8 cellular contexts compared by ENCODE assay signal in genomic region chr11:85647604-85648299, GRCh38. TPM values are rescaled to one million over a fixed set of nuclear protein-coding genes. Genes with fewer than 3 reads are reported as not detected.
DNase-seq lines count a peak whose midpoint lies in the region; ATAC-seq and FAIRE-seq lines count a peak whose summit lies in the region.

TSS of gene TMEM126A (plus strand) at chr11:85647967. CDS start at chr11:85650256, 2,289 bp downstream.

- no peaks in the 10 kb centered on the region for H3K9me3 ChIP-seq in effector memory CD4-positive, alpha-beta T cell (ENCODE audit: control insufficient read depth, low read length)

- FAIRE-seq in HTR-8/SVneo (lab: Jason Lieb, UNC) = peak; percentile 99

- peak; percentile 99 for ATAC-seq in GM21381 (IDR thresholded peaks at IDR 0.05; ENCODE audit: unreplicated experiment)

- H3K4me3 ChIP-seq in effector memory CD4-positive, alpha-beta T cell (ENCODE audit: insufficient read depth, low read depth, low read length, poor library complexity, severe bottlenecking) = peak within 1 kb of the TSS; percentile 54

- DNase-seq in COLO829 (ENCODE audit: low spot score) (peak; percentile 61), HTR-8/SVneo (ENCODE audit: insufficient read length, low spot score) (peak; percentile 89), NOMO-1 treated with DMSO at 0.1 percent for 48 hours (lab: John Stamatoyannopoulos, UW; ENCODE audit: unreplicated experiment) (peak; percentile 83), lung microvascular endothelial cell (ENCODE audit: low read depth in 2 of 2) (peak; percentile 81 to 83)
- peak; percentile 77 to 81 (median 79) for DNase-seq in activated CD8-positive, alpha-beta memory T cell treated with anti-CD3 and anti-CD28 coated beads for 48 hours (ENCODE audit: low read depth in 2 of 3, low spot score in 2 of 3)
- DNase-seq in effector memory CD4-positive, alpha-beta T cell = peak; percentile 81 to 85 (median 85)
- peak; percentile 86 to 90 (median 87) for DNase-seq in stimulated activated CD4-positive, alpha-beta T cell treated with anti-CD3 and anti-CD28 coated beads, TNF-alpha, amount 100 ng/mL, for 4 hours (ENCODE audit: low read depth in 3 of 3)

- H3K4me1 ChIP-seq in effector memory CD4-positive, alpha-beta T cell (ENCODE audit: control insufficient read depth, insufficient read depth, low read length, poor library complexity, severe bottlenecking) = no peaks in the 10 kb centered on the region

- H3K27ac ChIP-seq in effector memory CD4-positive, alpha-beta T cell (ENCODE audit: insufficient read depth, low read length, poor library complexity, severe bottlenecking) = peak within 1 kb of the TSS; percentile 72

- no peaks in the 10 kb centered on the region for H3K27me3 ChIP-seq in effector memory CD4-positive, alpha-beta T cell (replicated peaks; ENCODE audit: control insufficient read depth, insufficient read depth, low read length, poor library complexity, severe bottlenecking)

- H3K36me3 ChIP-seq in effector memory CD4-positive, alpha-beta T cell (ENCODE audit: control insufficient read depth, insufficient read depth, low read length) = peaks cover 7% of the 10 kb centered on the region

RNA-seq across cellular contexts. Expression of gene TMEM126A, which starts in this region (rescaled TPM):
- total RNA-seq in lung microvascular endothelial cell = 32.9 and 34.9 TPM in 2 replicates

Comparison
In these comparisons a context has a peak if more than half of its experiments do, and no peak if none do; other contexts are left out.
1. Peak in every context shown above with its lines: DNase-seq, ATAC-seq, H3K4me3 ChIP-seq and H3K27ac ChIP-seq.